2 cellular contexts compared by ENCODE assay signal in the genomic region with DNA sequence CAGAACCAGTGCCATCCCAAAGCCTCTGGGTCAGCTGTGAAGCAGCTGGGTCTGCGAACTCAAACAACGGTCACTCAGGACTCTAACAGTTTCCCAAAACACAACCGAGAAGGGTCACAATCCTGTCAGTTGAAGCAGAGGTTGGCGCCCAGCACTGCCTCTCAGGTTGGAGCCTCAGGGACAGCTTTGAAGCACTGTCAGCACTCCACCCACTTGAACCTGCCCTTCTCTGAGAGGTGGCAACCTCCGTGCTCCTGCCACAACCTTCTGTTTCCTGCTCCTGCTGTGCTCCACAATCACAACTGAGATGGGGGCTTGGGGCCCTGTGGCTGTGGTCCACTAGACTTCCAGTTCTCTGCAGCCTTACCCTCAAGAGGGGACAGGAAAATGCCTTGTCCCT.
TF ChIP-seq lines count a peak whose summit lies in the region.

No MANE protein-coding gene starts in this region.

TF ChIP-seq in GM23338, 12 proteins besides CTCF, POLR2A, EP300 and RAD21:
- TF ChIP-seq, protein P1, sequence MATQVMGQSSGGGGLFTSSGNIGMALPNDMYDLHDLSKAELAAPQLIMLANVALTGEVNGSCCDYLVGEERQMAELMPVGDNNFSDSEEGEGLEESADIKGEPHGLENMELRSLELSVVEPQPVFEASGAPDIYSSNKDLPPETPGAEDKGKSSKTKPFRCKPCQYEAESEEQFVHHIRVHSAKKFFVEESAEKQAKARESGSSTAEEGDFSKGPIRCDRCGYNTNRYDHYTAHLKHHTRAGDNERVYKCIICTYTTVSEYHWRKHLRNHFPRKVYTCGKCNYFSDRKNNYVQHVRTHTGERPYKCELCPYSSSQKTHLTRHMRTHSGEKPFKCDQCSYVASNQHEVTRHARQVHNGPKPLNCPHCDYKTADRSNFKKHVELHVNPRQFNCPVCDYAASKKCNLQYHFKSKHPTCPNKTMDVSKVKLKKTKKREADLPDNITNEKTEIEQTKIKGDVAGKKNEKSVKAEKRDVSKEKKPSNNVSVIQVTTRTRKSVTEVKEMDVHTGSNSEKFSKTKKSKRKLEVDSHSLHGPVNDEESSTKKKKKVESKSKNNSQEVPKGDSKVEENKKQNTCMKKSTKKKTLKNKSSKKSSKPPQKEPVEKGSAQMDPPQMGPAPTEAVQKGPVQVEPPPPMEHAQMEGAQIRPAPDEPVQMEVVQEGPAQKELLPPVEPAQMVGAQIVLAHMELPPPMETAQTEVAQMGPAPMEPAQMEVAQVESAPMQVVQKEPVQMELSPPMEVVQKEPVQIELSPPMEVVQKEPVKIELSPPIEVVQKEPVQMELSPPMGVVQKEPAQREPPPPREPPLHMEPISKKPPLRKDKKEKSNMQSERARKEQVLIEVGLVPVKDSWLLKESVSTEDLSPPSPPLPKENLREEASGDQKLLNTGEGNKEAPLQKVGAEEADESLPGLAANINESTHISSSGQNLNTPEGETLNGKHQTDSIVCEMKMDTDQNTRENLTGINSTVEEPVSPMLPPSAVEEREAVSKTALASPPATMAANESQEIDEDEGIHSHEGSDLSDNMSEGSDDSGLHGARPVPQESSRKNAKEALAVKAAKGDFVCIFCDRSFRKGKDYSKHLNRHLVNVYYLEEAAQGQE (IDR thresholded peaks at IDR 0.05; ENCODE audit: unreplicated experiment), result no peak

TF ChIP-seq in HepG2, 621 proteins besides CTCF, POLR2A, EP300 and RAD21:
- TF ChIP-seq ZNF782 (CRISPR knock-in tag; IDR thresholded peaks at IDR 0.05; ENCODE audit: borderline replicate concordance), result no peak
- TF ChIP-seq ZNF660 (CRISPR knock-in tag; IDR thresholded peaks at IDR 0.05; ENCODE audit: borderline replicate concordance, low read depth), result no peak
- TF ChIP-seq, protein P2, sequence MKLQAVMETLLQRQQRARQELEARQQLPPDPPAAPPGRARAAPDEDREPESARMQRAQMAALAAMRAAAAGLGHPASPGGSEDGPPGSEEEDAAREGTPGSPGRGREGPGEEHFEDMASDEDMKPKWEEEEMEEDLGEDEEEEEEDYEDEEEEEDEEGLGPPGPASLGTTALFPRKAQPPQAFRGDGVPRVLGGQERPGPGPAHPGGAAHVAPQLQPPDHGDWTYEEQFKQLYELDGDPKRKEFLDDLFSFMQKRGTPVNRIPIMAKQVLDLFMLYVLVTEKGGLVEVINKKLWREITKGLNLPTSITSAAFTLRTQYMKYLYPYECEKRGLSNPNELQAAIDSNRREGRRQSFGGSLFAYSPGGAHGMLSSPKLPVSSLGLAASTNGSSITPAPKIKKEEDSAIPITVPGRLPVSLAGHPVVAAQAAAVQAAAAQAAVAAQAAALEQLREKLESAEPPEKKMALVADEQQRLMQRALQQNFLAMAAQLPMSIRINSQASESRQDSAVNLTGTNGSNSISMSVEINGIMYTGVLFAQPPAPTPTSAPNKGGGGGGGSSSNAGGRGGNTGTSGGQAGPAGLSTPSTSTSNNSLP (IDR thresholded peaks at IDR 0.05; ENCODE audit: low read depth, low read length), result no peak
- no peak for TF ChIP-seq ZNF510 (CRISPR knock-in tag; IDR thresholded peaks at IDR 0.05; ENCODE audit: low read depth)
- TF ChIP-seq NAIF1 (CRISPR knock-in tag; IDR thresholded peaks at IDR 0.05; ENCODE audit: borderline replicate concordance), result no peak
